Comparison of ENCODE assay signal across 33 cellular contexts in the genomic region with DNA sequence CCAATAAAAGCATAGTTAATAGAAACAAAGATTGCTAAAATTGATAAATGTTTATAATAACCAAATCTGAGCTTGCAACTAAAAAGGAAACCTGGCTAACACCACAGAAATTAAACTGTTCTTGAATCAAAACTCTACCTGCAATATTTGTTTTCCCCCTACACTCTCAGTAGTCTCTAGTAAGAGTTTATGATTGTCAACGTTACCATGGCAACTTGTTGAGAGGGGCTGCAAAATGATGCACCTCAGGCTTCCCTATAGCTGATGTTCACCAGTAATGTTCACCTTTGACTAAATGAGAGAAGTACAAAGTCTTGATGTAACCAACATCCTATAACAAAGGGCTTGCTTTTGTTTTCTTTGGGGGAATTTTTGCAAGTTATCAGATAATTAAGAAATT.
"Had no signal": no experiment of that assay in that cellular context is flagged by ENCODE, and none has a peak within 500 bp of the region (broad histone marks: within the 10 kb centered on the region; RNA-seq: fewer than 3 reads in every experiment).

No MANE protein-coding gene starts in this region.

- FAIRE-seq: astrocyte, TTC549 had no signal

- H3K4me1 ChIP-seq: body of pancreas, breast epithelium had no signal

- H3K36me3 ChIP-seq: adrenal gland, brain microvascular endothelial cell, breast epithelium had no signal

- H3K9me3 ChIP-seq: adrenal gland, body of pancreas, breast epithelium had no signal

- H3K27me3 ChIP-seq: adrenal gland, body of pancreas, brain microvascular endothelial cell, breast epithelium had no signal

- DNase-seq: activated B cell treated with CpG ODN at 0.5 μM for 24 hours; activated CD4-positive, alpha-beta memory T cell treated with anti-CD3 and anti-CD28 coated beads for 36 hours; activated CD4-positive, alpha-beta T cell treated with anti-CD3 and anti-CD28 coated beads for 4 hours; activated CD4-positive, alpha-beta T cell treated with anti-CD3 and anti-CD28 coated beads, Interleukin-2, amount 10 ng/mL, durations not matched to agents 24 days and 14 days; activated CD4-positive, alpha-beta T cell treated with anti-CD3 and anti-CD28 coated beads, Interleukin-2, amount 50 U/mL, for 1 hour; activated CD4-positive, alpha-beta T cell treated with anti-CD3 and anti-CD28 coated beads, Interleukin-2, amount 50 U/mL, for 4 hours; activated CD4-positive, CD25-positive, alpha-beta regulatory T cell treated with anti-CD3 and anti-CD28 coated beads, Interleukin-2, amount 50 U/mL, for 72 hours; activated CD8-positive, alpha-beta memory T cell treated with anti-CD3 and anti-CD28 coated beads, Interleukin-2, amount 50 U/mL, for 4 hours; activated CD8-positive, alpha-beta T cell treated with anti-CD3 and anti-CD28 coated beads for 36 hours; activated effector memory CD4-positive, alpha-beta T cell treated with anti-CD3 and anti-CD28 coated beads, Interleukin-2, amount 50 U/mL, for 16 hours; activated gamma-delta T cell treated with Interleukin-2 at 50 U/mL for 16 hours; activated naive CD4-positive, alpha-beta T cell; activated naive CD4-positive, alpha-beta T cell treated with anti-CD3 and anti-CD28 coated beads for 36 hours; activated naive CD4-positive, alpha-beta T cell treated with anti-CD3 and anti-CD28 coated beads, Interleukin-2, amount 50 U/mL, for 16 hours; activated naive CD8-positive, alpha-beta T cell treated with anti-CD3 and anti-CD28 coated beads for 36 hours; activated T-cell treated with anti-CD3 and anti-CD28 coated beads for 4 hours; activated T-cell treated with anti-CD3 and anti-CD28 coated beads, Interleukin-2, amount 50 U/mL, for 1 hour; activated T-cell treated with anti-CD3 and anti-CD28 coated beads, Interleukin-2, amount 50 U/mL, for 4 hours; activated T-cell treated with anti-CD3 and anti-CD28 coated beads, Interleukin-2, amount 50 U/mL, for 72 hours; adrenal gland; amniotic stem cell; aorta; body of pancreas; brain microvascular endothelial cell; central memory CD4-positive, alpha-beta T cell; T-helper 2 cell; T-helper 9 cell had no signal

- H3K4me3 ChIP-seq: adrenal gland, body of pancreas, breast epithelium had no signal

- ATAC-seq: activated CD8-positive, alpha-beta T cell treated with anti-CD3 and anti-CD28 coated beads for 36 hours; activated naive CD4-positive, alpha-beta T cell treated with anti-CD3 and anti-CD28 coated beads, Interleukin-2, amount 50 U/mL, for 72 hours; activated T-cell treated with anti-CD3 and anti-CD28 coated beads, Interleukin-2, amount 50 U/mL, for 4 hours; activated T-cell treated with anti-CD3 and anti-CD28 coated beads, Interleukin-2, amount 50 U/mL, for 72 hours; activated T-helper 17 cell treated with anti-CD3 and anti-CD28 coated beads, Interleukin-2, amount 50 U/mL, for 72 hours; body of pancreas had no signal

- H3K27ac ChIP-seq: adrenal gland, body of pancreas, brain microvascular endothelial cell, breast epithelium, VCaP had no signal
